ENCODE assay signal across 16 cellular contexts in the genomic region with DNA sequence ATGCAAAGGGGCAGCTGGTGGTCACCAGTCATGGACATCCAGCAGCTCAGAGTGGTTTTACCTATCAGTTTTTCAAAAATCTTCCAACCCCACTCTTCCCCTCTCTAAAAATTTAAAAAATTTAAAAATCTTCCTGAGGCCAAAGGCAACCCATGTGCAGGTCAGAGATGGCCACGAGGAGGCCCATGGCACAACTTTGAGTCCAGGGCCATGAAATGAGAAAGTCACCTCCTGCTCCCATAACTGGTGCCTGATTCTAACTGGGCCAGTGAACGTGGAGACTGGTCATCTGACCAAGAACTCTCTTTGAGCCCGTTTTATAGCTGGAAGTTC.
A peak's percentile ranks its signal among the peaks of the same experiment; 100 is the strongest.
DNase-seq lines count a peak whose midpoint lies in the region; ATAC-seq and TF ChIP-seq lines count a peak whose summit lies in the region.
"Had no signal": no experiment of that assay in that cellular context is flagged by ENCODE, and none has a peak within 500 bp of the region (broad histone marks: within the 10 kb centered on the region; RNA-seq: fewer than 3 reads in every experiment).

No MANE protein-coding gene starts in this region.

- no peak for TF ChIP-seq CTCF in SU-DHL-6 (IDR thresholded peaks at IDR 0.05; ENCODE audit: insufficient read depth, low read length, poor library complexity, severe bottlenecking)
- no peak for TF ChIP-seq CTCF in esophagus squamous epithelium (IDR thresholded peaks at IDR 0.05)
- TF ChIP-seq CTCF in heart right ventricle (IDR thresholded peaks at IDR 0.05): no peak

- H3K9me3 Mint-ChIP-seq in activated CD4-positive, alpha-beta T cell treated with anti-CD3 and anti-CD28 coated beads, Interleukin-2, amount 10 ng/mL, durations not matched to agents 24 days and 14 days: peaks cover 4% of the 10 kb centered on the region
- no peaks in the 10 kb centered on the region for H3K9me3 Mint-ChIP-seq in stimulated activated effector memory CD8-positive, alpha-beta T cell treated with anti-CD3 and anti-CD28 coated beads, Interleukin-12 subunit alpha, Interleukin-12 subunit beta, amount 100 ng/mL, for 72 hours
- H3K9me3 Mint-ChIP-seq: nephron, type B pancreatic cell had no signal

- H3K4me1 ChIP-seq in esophagus squamous epithelium (peaks cover 20 to 75% (median 36%) of the 10 kb centered on the region in 3 donors), heart right ventricle (peaks cover 3 to 92% (median 29%) of the 10 kb centered on the region in 9 donors)
- H3K4me1 ChIP-seq: body of pancreas had no signal

- H3K27me3 ChIP-seq in SU-DHL-6 (ENCODE audit: low read length) (no peaks in the 10 kb centered on the region), esophagus squamous epithelium (no peaks in the 10 kb centered on the region), heart right ventricle (no peaks in the 10 kb centered on the region)
- H3K27me3 ChIP-seq: body of pancreas had no signal

- H3K4me3 Mint-ChIP-seq in activated CD4-positive, alpha-beta T cell treated with anti-CD3 and anti-CD28 coated beads, Interleukin-2, amount 10 ng/mL, durations not matched to agents 24 days and 14 days: peak overlapping the region; percentile 69
- peak overlapping the region; percentile 46 for H3K4me3 Mint-ChIP-seq in stimulated activated effector memory CD8-positive, alpha-beta T cell treated with anti-CD3 and anti-CD28 coated beads, Interleukin-12 subunit alpha, Interleukin-12 subunit beta, amount 100 ng/mL, for 72 hours
- H3K4me3 Mint-ChIP-seq: nephron, type B pancreatic cell had no signal

- H3K4me2 ChIP-seq in SU-DHL-6 (ENCODE audit: low read depth, low read length, poor library complexity, severe bottlenecking): peak overlapping the region; percentile 47

- H3K4me1 Mint-ChIP-seq in activated CD4-positive, alpha-beta T cell treated with anti-CD3 and anti-CD28 coated beads, Interleukin-2, amount 10 ng/mL, durations not matched to agents 24 days and 14 days: peaks cover 74% of the 10 kb centered on the region
- H3K4me1 Mint-ChIP-seq in stimulated activated effector memory CD8-positive, alpha-beta T cell treated with anti-CD3 and anti-CD28 coated beads, Interleukin-12 subunit alpha, Interleukin-12 subunit beta, amount 100 ng/mL, for 72 hours: peaks cover 71% of the 10 kb centered on the region

- H4K20me1 ChIP-seq in SU-DHL-6 (ENCODE audit: low read depth, low read length): no peaks in the 10 kb centered on the region

- H2AFZ ChIP-seq in SU-DHL-6 (ENCODE audit: low read depth, low read length, severe bottlenecking): no peak overlapping the region

- H3K27me3 Mint-ChIP-seq in activated CD4-positive, alpha-beta T cell treated with anti-CD3 and anti-CD28 coated beads, Interleukin-2, amount 10 ng/mL, durations not matched to agents 24 days and 14 days: no peaks in the 10 kb centered on the region
- H3K27me3 Mint-ChIP-seq: type B pancreatic cell had no signal

- intact Hi-C loops in activated CD4-positive, alpha-beta T cell treated with anti-CD3 and anti-CD28 coated beads, Interleukin-2, amount 10 ng/mL, durations not matched to agents 24 days and 14 days (cut with micrococcal nuclease): loop anchor here (2.0 kb wide), 1 partner anchor 70 kb away; no protein-coding TSS in a partner anchor
- intact Hi-C loops in esophagus squamous epithelium (cut with DNase I) (no loop called here), heart right ventricle (cut with DNase I) (loop anchor here in 4 of 10 donors (5.0 to 10.0 kb wide), 4 partner anchors 44 to 118 kb away; no protein-coding TSS in a partner anchor)

- H3F3A ChIP-seq in SU-DHL-6 (ENCODE audit: insufficient read depth): no peaks in the 10 kb centered on the region; the same call in 1 of the 2 replicates

- 37 to 48% methylated on average over 3 of the region's 3 CpGs for WGBS in esophagus squamous epithelium, 2 donors
- WGBS in heart right ventricle, 2 donors: 51 to 53% methylated on average over 3 of the region's 3 CpGs

- no peaks in the 10 kb centered on the region for H3K9me2 ChIP-seq in SU-DHL-6 (replicated peaks; ENCODE audit: insufficient read depth, low read length)

- peak overlapping the region; percentile 65 for H3K27ac ChIP-seq in SU-DHL-6 (ENCODE audit: low read depth, low read length)
- H3K27ac ChIP-seq in esophagus squamous epithelium: peak overlapping the region in 3 of 4 donors; percentile 55 to 75 (median 72)
- no peak overlapping the region for H3K27ac ChIP-seq in substantia nigra (ENCODE audit: low read depth, low read length, poor library complexity, severe bottlenecking)
- peak overlapping the region in 3 of 10 donors; percentile 60 to 76 (median 73) for H3K27ac ChIP-seq in heart right ventricle
- H3K27ac ChIP-seq: body of pancreas had no signal

- peak overlapping the region; percentile 99 for H3K27ac Mint-ChIP-seq in activated CD4-positive, alpha-beta T cell treated with anti-CD3 and anti-CD28 coated beads, Interleukin-2, amount 10 ng/mL, durations not matched to agents 24 days and 14 days
- H3K27ac Mint-ChIP-seq in stimulated activated effector memory CD8-positive, alpha-beta T cell treated with anti-CD3 and anti-CD28 coated beads, Interleukin-12 subunit alpha, Interleukin-12 subunit beta, amount 100 ng/mL, for 72 hours: peak overlapping the region; percentile 98

- DNase-seq in activated CD4-positive, alpha-beta T cell treated with anti-CD3 and anti-CD28 coated beads, Interleukin-2, amount 10 ng/mL, durations not matched to agents 24 days and 14 days: no peak
- no peak for DNase-seq in activated CD4-positive, alpha-beta T cell treated with anti-CD3 and anti-CD28 coated beads for 1 hour
- DNase-seq in esophagus squamous epithelium (lab: John Stamatoyannopoulos, UW): no peak
- DNase-seq in stimulated activated effector memory CD8-positive, alpha-beta T cell treated with anti-CD3 and anti-CD28 coated beads, Interleukin-12 subunit alpha, Interleukin-12 subunit beta, amount 100 ng/mL, for 72 hours (ENCODE audit: low spot score in 2 of 2): no peak
- DNase-seq in NCI-H1930 (lab: John Stamatoyannopoulos, UW): no peak
- no peak for DNase-seq in substantia nigra (lab: John Stamatoyannopoulos, UW)
- no peak for DNase-seq in heart right ventricle
- DNase-seq: activated CD8-positive, alpha-beta memory T cell treated with anti-CD3 and anti-CD28 coated beads, Interleukin-2, amount 50 U/mL, for 48 hours; body of pancreas; DMS 273 treated with DMSO at 0.1 percent for 48 hours; GOT3; NCI-H1694; SHP77 had no signal

- no peak for TF ChIP-seq POLR2A in esophagus squamous epithelium (IDR thresholded peaks at IDR 0.05)

- no peak for ATAC-seq in stimulated activated effector memory CD8-positive, alpha-beta T cell treated with anti-CD3 and anti-CD28 coated beads, Interleukin-12 subunit alpha, Interleukin-12 subunit beta, amount 100 ng/mL, for 72 hours
- no peak for ATAC-seq in heart right ventricle
- ATAC-seq: body of pancreas had no signal

- H3K4me3 ChIP-seq in SU-DHL-6 (ENCODE audit: insufficient read depth, low read length, poor library complexity, severe bottlenecking) (peak overlapping the region; percentile 3), esophagus squamous epithelium (no peak overlapping the region), heart right ventricle (no peak overlapping the region)
- H3K4me3 ChIP-seq: body of pancreas had no signal

- H3K9me3 ChIP-seq in SU-DHL-6 (ENCODE audit: insufficient read depth, low read length) (no peaks in the 10 kb centered on the region), esophagus squamous epithelium (no peaks in the 10 kb centered on the region), heart right ventricle (no peaks in the 10 kb centered on the region)
- H3K9me3 ChIP-seq: body of pancreas had no signal

- H3K36me3 ChIP-seq in SU-DHL-6 (ENCODE audit: low read length): no peaks in the 10 kb centered on the region
- H3K36me3 ChIP-seq in esophagus squamous epithelium: no peaks in the 10 kb centered on the region
- H3K36me3 ChIP-seq in heart right ventricle: no peaks in the 10 kb centered on the region

- peak overlapping the region; percentile 29 for H3K9ac ChIP-seq in SU-DHL-6 (ENCODE audit: low read length)

- H3K36me3 Mint-ChIP-seq in activated CD4-positive, alpha-beta T cell treated with anti-CD3 and anti-CD28 coated beads, Interleukin-2, amount 10 ng/mL, durations not matched to agents 24 days and 14 days (ENCODE audit: low read depth): peaks cover 19% of the 10 kb centered on the region
- H3K36me3 Mint-ChIP-seq in stimulated activated effector memory CD8-positive, alpha-beta T cell treated with anti-CD3 and anti-CD28 coated beads, Interleukin-12 subunit alpha, Interleukin-12 subunit beta, amount 100 ng/mL, for 72 hours: peaks cover 14% of the 10 kb centered on the region

- H3K79me2 ChIP-seq in SU-DHL-6 (ENCODE audit: insufficient read depth, low read length): peaks cover 7% of the 10 kb centered on the region; the same call in 1 of the 2 replicates
